ENCODE assay signal across 3 cellular contexts in the genomic region with DNA sequence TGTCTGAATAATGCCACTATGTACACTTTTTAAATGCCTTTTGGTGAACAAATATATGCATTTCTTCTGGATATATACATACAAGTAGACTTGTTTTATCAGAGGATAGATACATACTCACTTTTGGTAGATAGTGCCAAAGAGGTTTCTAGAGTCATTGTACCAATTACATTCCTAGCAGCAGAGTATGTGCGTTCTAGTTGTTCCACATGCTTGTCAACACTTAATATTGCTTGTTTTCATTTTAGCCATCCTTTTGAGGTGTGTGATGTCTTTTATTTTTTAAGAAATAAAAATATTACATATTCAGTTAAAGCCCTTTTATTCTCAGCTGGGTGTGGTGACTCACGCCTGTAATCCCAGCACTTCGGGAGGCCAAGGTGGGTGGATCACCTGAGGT. TPM values are rescaled to one million over a fixed set of nuclear protein-coding genes. Genes with fewer than 3 reads are reported as not detected.
"Had no signal": no experiment of that assay in that cellular context is flagged by ENCODE, and none has a peak within 500 bp of the region (broad histone marks: within the 10 kb centered on the region; RNA-seq: fewer than 3 reads in every experiment).

No MANE protein-coding gene starts in this region.

RNA-seq across cellular contexts. Expression of gene TBC1D26, which starts 23.2 kb away (rescaled TPM):
- total RNA-seq: HT-29, IMR-90, K562 had no signal
